Comparison of ENCODE assay signal across 7 cellular contexts in genomic region chr11:68461284-68461861, GRCh38. TPM values are rescaled to one million over a fixed set of nuclear protein-coding genes. Genes with fewer than 3 reads are reported as not detected.
DNase-seq lines count a peak whose midpoint lies in the region; ATAC-seq, FAIRE-seq and TF ChIP-seq lines count a peak whose summit lies in the region.

No MANE protein-coding gene starts in this region.

- TF ChIP-seq EP300 in GM12878 (IDR thresholded peaks at IDR 0.05; ENCODE audit: borderline replicate concordance in 1 of 2, control insufficient read depth in 1 of 2, low read depth in 2 of 2, low read length in 2 of 2) (no peak), HepG2 (IDR thresholded peaks at IDR 0.05; ENCODE audit: low read depth in 2 of 2, low read length in 2 of 2) (no peak), HepG2 (CRISPR knock-in tag; IDR thresholded peaks at IDR 0.05; ENCODE audit: borderline replicate concordance) (no peak)

- TF ChIP-seq RAD21 in GM12878 (IDR thresholded peaks at IDR 0.05; ENCODE audit: insufficient read depth, low read depth, low read length) = no peak
- TF ChIP-seq RAD21 in HepG2 (CRISPR knock-in tag; IDR thresholded peaks at IDR 0.05) = no peak

- H2AFZ ChIP-seq in GM12878 (ENCODE audit: control insufficient read depth, low read depth, low read length) (no peak overlapping the region), HepG2 (ENCODE audit: low read length) (no peak overlapping the region)

- intact Hi-C loops in GM12878 (cut with micrococcal nuclease; ENCODE audit: unreplicated experiment) = loop anchor here (5.0 kb wide), 1 partner anchor 194 kb away; no protein-coding TSS in a partner anchor
- intact Hi-C loops in HepG2 (cut with micrococcal nuclease; ENCODE audit: unreplicated experiment) = no loop called here
- intact Hi-C loops in tibial artery (cut with DNase I; ENCODE audit: low total_unique reads) = no loop called here

- RAD21 ChIA-PET in GM12878 (lab: Charles Lee; ENCODE audit: unreplicated experiment) = no interaction called here

- 1% methylated on average over 22 of the region's 22 CpGs for WGBS in GM12878 (ENCODE audit: insufficient coverage, insufficient replicate concordance, low lambda C conversion rate, missing lambda C conversion rate)
- 3% methylated on average over 12 of the region's 22 CpGs for WGBS in HepG2 (ENCODE audit: low lambda C conversion rate)

- H3K9me3 ChIP-seq in GM12878 (replicated peaks; ENCODE audit: control insufficient read depth, insufficient read depth, low read length) = no peaks in the 10 kb centered on the region
- H3K9me3 ChIP-seq in HepG2 (ENCODE audit: low read length) = no peaks in the 10 kb centered on the region
- H3K9me3 ChIP-seq in tibial artery = no peaks in the 10 kb centered on the region

- H3K9ac ChIP-seq in GM12878 (ENCODE audit: control insufficient read depth, insufficient read depth, low read length) (peak overlapping the region; percentile 84), HepG2 (ENCODE audit: insufficient read depth, low read depth, low read length) (peak overlapping the region; percentile 96)

- H3K27me3 ChIP-seq in GM12878 (replicated peaks in 1 of 2; ENCODE audit: control insufficient read depth in 2 of 2, insufficient read depth in 2 of 2, low read length in 1 of 2) = no peaks in the 10 kb centered on the region
- no peaks in the 10 kb centered on the region; a peak in 1 of 5 replicates for H3K27me3 ChIP-seq in HepG2 (ENCODE audit: control insufficient read depth in 1 of 2, insufficient read depth in 2 of 2, low read length in 2 of 2)
- no peaks in the 10 kb centered on the region for H3K27me3 ChIP-seq in tibial artery

- ATAC-seq in GM12878 (no peak), HepG2 (no peak), HG03354 (IDR thresholded peaks at IDR 0.05; ENCODE audit: poor library complexity, severe bottlenecking, unreplicated experiment) (no peak)

- CTCF ChIA-PET in GM12878 (lab: Yijun Ruan, JAX) = interaction anchor here (1.3 to 1.4 kb wide), 2 partner anchors 20 to 204 kb away, joined by 3 read pairs; no protein-coding TSS in a partner anchor
- CTCF ChIA-PET in HepG2 (lab: Yijun Ruan, JAX; ENCODE audit: low intra/inter-chr PET ratio, low total read pairs) = no interaction called here

- TF ChIP-seq CTCF in GM12865 (IDR thresholded peaks at IDR 0.05; ENCODE audit: insufficient read depth, low read depth, low read length, missing control alignments) (no peak), NB4 (IDR thresholded peaks at IDR 0.05; ENCODE audit: low read depth, low read length) (no peak), GM12878 (IDR thresholded peaks at IDR 0.05 in 2 of 3, conservative IDR thresholded peaks at IDR 0.05 in 1 of 3; ENCODE audit: control insufficient read depth in 2 of 3, extremely low read depth in 1 of 3, insufficient read depth in 1 of 3, low read depth in 3 of 3, low read length in 3 of 3) (no peak), HepG2 (CRISPR knock-in tag; IDR thresholded peaks at IDR 0.05) (no peak), tibial artery (IDR thresholded peaks at IDR 0.05) (no peak)

- DNase-seq in GM12865 (ENCODE audit: low read depth) (peak; percentile 45), NB4 (ENCODE audit: low read depth) (peak; percentile 69), GM12878 (ENCODE audit: low read depth, low spot score) (no peak), HepG2 (ENCODE audit: low spot score) (no peak), tibial artery (no peak), cerebellum (ENCODE audit: low spot score) (no peak)

- peak overlapping the region; percentile 84 for H3K4me3 ChIP-seq in GM12865 (ENCODE audit: low read depth, low read length)
- peak overlapping the region; percentile 96 for H3K4me3 ChIP-seq in NB4 (ENCODE audit: low read depth, low read length)
- peak overlapping the region; percentile 83 for H3K4me3 ChIP-seq in GM12878
- H3K4me3 ChIP-seq in HepG2 (replicated peaks in 1 of 3; ENCODE audit: insufficient read depth in 1 of 3, low read depth in 2 of 3, low read length in 3 of 3) = peak overlapping the region; percentile 83 to 95 (median 94)
- peak overlapping the region; percentile 86 to 92 for H3K4me3 ChIP-seq in tibial artery

- TF ChIP-seq POLR2A in NB4 (IDR thresholded peaks at IDR 0.05; ENCODE audit: extremely low read depth, insufficient read length) = peak; percentile 15
- no peak for TF ChIP-seq POLR2A in GM12878 (IDR thresholded peaks at IDR 0.05; ENCODE audit: low read depth, low read length)
- no peak for TF ChIP-seq POLR2A in HepG2 (IDR thresholded peaks at IDR 0.05; ENCODE audit: insufficient read depth in 1 of 2, low read depth in 2 of 2, low read length in 2 of 2)

- no peak for FAIRE-seq in GM12878 (lab: Jason Lieb, UNC)
- FAIRE-seq in HepG2 (lab: Jason Lieb, UNC) = no peak

- H3K4me1 ChIP-seq in GM12878 (ENCODE audit: control insufficient read depth, insufficient read depth, low read length) (peaks cover 2% of the 10 kb centered on the region; the same call in 1 of the 2 replicates), HepG2 (ENCODE audit: insufficient read depth, low read length) (peaks cover 74% of the 10 kb centered on the region), tibial artery (peaks cover 0 to 54% (median 32%) of the 10 kb centered on the region in 4 donors)

- BruUV-seq in GM12878 (replicated peaks; lab: Mats Ljungman, UMichigan) (no TSS peak), HepG2 (replicated peaks; lab: Mats Ljungman, UMichigan) (no TSS peak)

- H3K36me3 ChIP-seq in GM12878 (ENCODE audit: control insufficient read depth in 2 of 2, insufficient read depth in 2 of 2, low read length in 1 of 2) (no peaks in the 10 kb centered on the region; a peak in 1 of 4 replicates), HepG2 (replicated peaks in 1 of 2; ENCODE audit: control insufficient read depth in 1 of 2, insufficient read depth in 2 of 2, low read length in 2 of 2) (no peaks in the 10 kb centered on the region; a peak in 1 of 5 replicates), tibial artery (no peaks in the 10 kb centered on the region)

- POLR2A ChIA-PET in GM12878 (lab: Charles Lee) = interaction anchor here (0.5 kb wide), 1 partner anchor 1011 kb away, joined by 4 read pairs; no protein-coding TSS in a partner anchor
- POLR2A ChIA-PET in HepG2 (lab: Yijun Ruan, JAX) = no interaction called here

- H3K27ac ChIP-seq in GM12878 (ENCODE audit: control insufficient read depth, insufficient read depth) = peak overlapping the region; percentile 74
- H3K27ac ChIP-seq in HepG2 (ENCODE audit: extremely low read length, insufficient read depth, low read length) = peak overlapping the region; percentile 97
- peak overlapping the region; percentile 94 to 96 for H3K27ac ChIP-seq in tibial artery

- H4K20me1 ChIP-seq in GM12878 (ENCODE audit: control insufficient read depth, insufficient read depth) (peaks cover 13% of the 10 kb centered on the region), HepG2 (ENCODE audit: insufficient read depth, low read length) (peaks cover 46% of the 10 kb centered on the region)

- in situ Hi-C loops in GM12878 (cut with MboI) = no loop called here
- in situ Hi-C loops in HepG2 (cut with HindIII; ENCODE audit: extremely low pct_ligation_motif_present, low pct_unique_long_range_greater_than_20kb) = no loop called here

- SMC1A ChIA-PET in GM12878 (lab: Charles Lee; ENCODE audit: uncharacterized antibody, unreplicated experiment) = interaction anchor here (1.1 to 1.7 kb wide), 3 partner anchors 27 to 61 kb away, joined by 4 to 5 read pairs (median 4); no protein-coding TSS in a partner anchor

- H3K4me2 ChIP-seq in GM12878 (ENCODE audit: control insufficient read depth, insufficient read depth) (peak overlapping the region; percentile 98), HepG2 (ENCODE audit: low read depth, low read length) (peak overlapping the region; percentile 98)

- H3K79me2 ChIP-seq in GM12878 (ENCODE audit: control insufficient read depth, insufficient read depth, low read length) (peaks cover 58% of the 10 kb centered on the region), HepG2 (ENCODE audit: insufficient read depth, low read length) (peaks cover 53% of the 10 kb centered on the region)

RNA-seq across cellular contexts. Expression of gene PPP6R3, which starts 0.8 kb away (rescaled TPM):
- total RNA-seq in GM12878 (2013; cell fraction: nucleolus; rRNA removed) = 452 and 473 TPM in 2 replicates
- total RNA-seq in GM12878 (2014; rRNA removed) (122 and 124 TPM in 2 replicates), GM12878 (2014; rRNA removed; fragmentation: Illumina TruSeq; extraction: Trizol) (122 and 123 TPM in 2 replicates), GM12878 (2021) (93.5 and 94.5 TPM in 2 replicates), HepG2 (2016; rRNA removed; fragmentation: Illumina TruSeq; extraction: Trizol) (83.4 and 116 TPM in 2 replicates), cerebellum (173 TPM)
- 24.0 TPM for polyA plus RNA-seq in GM12878 (2011; ENCODE audit: low read depth)
- polyA plus RNA-seq in GM12878 (2011; rRNA removed) (70.6 and 96.9 TPM in 2 replicates), GM12878 (2014; fragmentation: Illumina TruSeq; extraction: Trizol) (77.6 and 80.1 TPM in 2 replicates), GM12878 (2014; fragmentation: Nextera tagmentation; extraction: Ambion mirVana) (10 to 100 TPM; 12.4 to 32.0 TPM), GM12878 (2014; rRNA removed) (57.0 and 61.7 TPM in 2 replicates), GM12878 (2016; fragmentation: Nextera tagmentation; extraction: Ambion mirVana) (10 to 100 TPM; 68.6 to 83.0 TPM), HepG2 (2011; rRNA removed) (30.9 and 41.2 TPM in 2 replicates)
- polyA plus RNA-seq in GM12878 (2011; cell fraction: cytosol; rRNA removed) = 33.9 and 34.0 TPM in 2 replicates
- 114 and 120 TPM in 2 replicates for polyA plus RNA-seq in GM12878 (2011; cell fraction: nucleus; rRNA removed)
- 39.9 and 44.1 TPM in 2 replicates for polyA plus RNA-seq in GM12878 (2012)
- 108 and 119 TPM in 2 replicates for polyA minus RNA-seq in GM12878 (2011; rRNA and poly(A)+ RNA removed)
- polyA minus RNA-seq in GM12878 (2011; cell fraction: cytosol; rRNA and poly(A)+ RNA removed) = 45.0 and 54.5 TPM in 2 replicates
- polyA minus RNA-seq in GM12878 (2011; cell fraction: nucleus; rRNA and poly(A)+ RNA removed) = 124 and 149 TPM in 2 replicates
- 49.8 and 56.0 TPM in 2 replicates for total RNA-seq in HepG2 (2016; cell fraction: cytosol; rRNA removed; fragmentation: Illumina TruSeq; extraction: Trizol; ENCODE audit: low read depth)
- 85.1 and 111 TPM in 2 replicates for total RNA-seq in HepG2 (2016; cell fraction: insoluble cytoplasmic fraction; rRNA removed; fragmentation: Illumina TruSeq; extraction: Trizol)
- total RNA-seq in HepG2 (2016; cell fraction: membrane; rRNA removed; fragmentation: Illumina TruSeq; extraction: Trizol) = 37.5 and 46.3 TPM in 2 replicates
- total RNA-seq in HepG2 (2016; cell fraction: nucleus; rRNA removed; fragmentation: Illumina TruSeq; extraction: Trizol) = 111 and 115 TPM in 2 replicates
- 18.1 and 20.9 TPM in 2 replicates for polyA plus RNA-seq in HepG2 (2011; cell fraction: cytosol; rRNA removed)
- polyA plus RNA-seq in HepG2 (2011; cell fraction: nucleus; rRNA removed) = 63.6 and 74.5 TPM in 2 replicates
- polyA plus RNA-seq in HepG2 (2012) = 32.1 and 33.2 TPM in 2 replicates
- 1.3 and 1.9 TPM in 2 replicates for polyA plus RNA-seq in HepG2 (2016; cell fraction: cytosol; fragmentation: Illumina TruSeq; extraction: Trizol; ENCODE audit: low read depth)
- 58.4 and 61.6 TPM in 2 replicates for polyA plus RNA-seq in HepG2 (2016; cell fraction: insoluble cytoplasmic fraction; fragmentation: Illumina TruSeq; extraction: Trizol; ENCODE audit: low read depth)
- 5.5 and 6.1 TPM in 2 replicates for polyA plus RNA-seq in HepG2 (2016; cell fraction: membrane; fragmentation: Illumina TruSeq; extraction: Trizol; ENCODE audit: low read depth)
- polyA plus RNA-seq in HepG2 (2016; cell fraction: nucleus; fragmentation: Illumina TruSeq; extraction: Trizol; ENCODE audit: insufficient read depth, low read depth) = 79.2 and 84.2 TPM in 2 replicates
- 80.8 and 126 TPM in 2 replicates for polyA minus RNA-seq in HepG2 (2011; rRNA and poly(A)+ RNA removed; ENCODE audit: low replicate concordance)
- 50.9 and 56.9 TPM in 2 replicates for polyA minus RNA-seq in HepG2 (2011; cell fraction: cytosol; rRNA and poly(A)+ RNA removed)
- 188 and 194 TPM in 2 replicates for polyA minus RNA-seq in HepG2 (2011; cell fraction: nucleus; rRNA and poly(A)+ RNA removed)

Comparison
In these comparisons a context has a peak if more than half of its experiments do, and no peak if none do; other contexts are left out.
1. DNase-seq: peak in GM12865 (single experiment) and NB4 (single experiment); none in GM12878 (single experiment), HepG2 (single experiment), tibial artery (0 of 2) and cerebellum (single experiment).
2. Peak in every context shown above with its lines, with median percentiles within 50 percentile points of each other: H3K4me3 ChIP-seq and H3K27ac ChIP-seq.